9 cellular contexts compared by ENCODE assay signal in genomic region chr4:6641971-6642320, GRCh38. TPM values are rescaled to one million over a fixed set of nuclear protein-coding genes. Genes with fewer than 3 reads are reported as not detected.
DNase-seq lines count a peak whose midpoint lies in the region; ATAC-seq, FAIRE-seq and TF ChIP-seq lines count a peak whose summit lies in the region.
"Had no signal": no experiment of that assay in that cellular context is flagged by ENCODE, and none has a peak within 500 bp of the region (broad histone marks: within the 10 kb centered on the region; RNA-seq: fewer than 3 reads in every experiment).

No MANE protein-coding gene starts in this region.

- no peak for ATAC-seq in GM18505 (IDR thresholded peaks at IDR 0.05; ENCODE audit: unreplicated experiment)
- ATAC-seq in HG03095 (IDR thresholded peaks at IDR 0.05; ENCODE audit: unreplicated experiment): no peak

- H3K27me3 ChIP-seq in ACC112 (ENCODE audit: insufficient read depth, low read length): no peaks in the 10 kb centered on the region

- H3K79me2 ChIP-seq in ACC112 (ENCODE audit: control insufficient read depth, insufficient read depth, low read length, unreplicated experiment): peaks cover 33% of the 10 kb centered on the region

- FAIRE-seq in GM19239 (lab: Jason Lieb, UNC): no peak

- H3K27ac ChIP-seq in ACC112 (ENCODE audit: low read depth, low read length) (peak overlapping the region; percentile 89; the same call in 1 of the 2 replicates), cingulate gyrus (ENCODE audit: low read depth, low read length) (peak overlapping the region; percentile 94)

- DNase-seq in Jurkat, Clone E6-1 (ENCODE audit: low read depth, low spot score): no peak
- DNase-seq in myocyte (ENCODE audit: low read depth) (peak; percentile 64), GM19239 (ENCODE audit: insufficient read length, low spot score) (no peak), GM19240 (ENCODE audit: insufficient read length, low spot score) (no peak)
- DNase-seq: NCI-H187 treated with DMSO at 0.1 percent for 48 hours had no signal

- H2AFZ ChIP-seq in ACC112 (ENCODE audit: low read length, unreplicated experiment): no peak overlapping the region

- no peak for TF ChIP-seq POLR2A in GM18505 (IDR thresholded peaks at IDR 0.05; ENCODE audit: borderline replicate concordance, extremely low read depth, insufficient read depth, insufficient read length)

- peak overlapping the region; percentile 88 for H3K4me3 ChIP-seq in ACC112 (ENCODE audit: low read depth, low read length)
- peak overlapping the region; percentile 76 for H3K4me3 ChIP-seq in Jurkat, Clone E6-1 (ENCODE audit: low read length)

- peaks cover 15% of the 10 kb centered on the region for H3K4me1 ChIP-seq in ACC112 (ENCODE audit: control insufficient read depth, insufficient read depth, low read length, unreplicated experiment)

- peaks cover 13% of the 10 kb centered on the region for H3K36me3 ChIP-seq in ACC112 (ENCODE audit: insufficient read depth, low read length)

RNA-seq across cellular contexts. Expression of gene MRFAP1, which starts 1.5 kb away (rescaled TPM):
- polyA plus RNA-seq in Jurkat, Clone E6-1 (2012; ENCODE audit: insufficient read depth, insufficient read length): 228 TPM
- 122 and 128 TPM in 2 replicates for total RNA-seq in myocyte
- polyA plus RNA-seq in myocyte (2012): 326 TPM

RNA-seq across cellular contexts. Expression of gene S100P, which starts 51.7 kb away (rescaled TPM):
- not detected for polyA plus RNA-seq in Jurkat, Clone E6-1 (2012; ENCODE audit: insufficient read depth, insufficient read length)
- not detected in 2 replicates for total RNA-seq in myocyte
- polyA plus RNA-seq in myocyte (2012): 0.28 TPM
